Comparison of ENCODE assay signal across 9 cellular contexts in genomic region chr10:23096814-23097549, GRCh38. TPM values are rescaled to one million over a fixed set of nuclear protein-coding genes. Genes with fewer than 3 reads are reported as not detected.
DNase-seq lines count a peak whose midpoint lies in the region; ATAC-seq and TF ChIP-seq lines count a peak whose summit lies in the region.
"Had no signal": no experiment of that assay in that cellular context is flagged by ENCODE, and none has a peak within 500 bp of the region (broad histone marks: within the 10 kb centered on the region; RNA-seq: fewer than 3 reads in every experiment).

No MANE protein-coding gene starts in this region.

- intact Hi-C loops in heart left ventricle (cut with DNase I) = no loop called here
- intact Hi-C loops in cardiac septum (cut with DNase I) = no loop called here

- 27 to 36% (median 32%) methylated on average over 8 of the region's 8 CpGs for WGBS in heart left ventricle, 4 donors
- 14 to 35% methylated on average over 6 to 7 of the region's 8 CpGs for WGBS in gastroesophageal sphincter (ENCODE audit: low coverage in 1 of 2), 2 donors

- H3K4me3 ChIP-seq in heart left ventricle = peak overlapping the region in 9 of 12 donors; percentile 66 to 91 (median 84)
- peak overlapping the region; percentile 74 for H3K4me3 ChIP-seq in WI38 (ENCODE audit: low read depth, low read length)
- peak overlapping the region; percentile 66 to 81 for H3K4me3 ChIP-seq in gastroesophageal sphincter

- H3K27ac ChIP-seq in heart left ventricle (peak overlapping the region in 10 of 12 donors; percentile 90 to 97 (median 95)), gastroesophageal sphincter (peak overlapping the region; percentile 92 to 99 (median 98))

- TF ChIP-seq CTCF in heart left ventricle (IDR thresholded peaks at IDR 0.05) (no peak), WI38 (IDR thresholded peaks at IDR 0.05; ENCODE audit: low read depth, low read length) (no peak), gastroesophageal sphincter (IDR thresholded peaks at IDR 0.05) (no peak)

- peaks cover 5% of the 10 kb centered on the region for H3K9me3 Mint-ChIP-seq in stimulated activated memory B cell treated with anti-CD40 and anti-IgM and Interleukin-4, amounts not matched to agents 10 μg/mL and 1 μg/mL and 100 μg/mL, for 72 hours

- H3K9me3 ChIP-seq in heart left ventricle (peaks cover 0 to 22% (median 1%) of the 10 kb centered on the region in 12 donors), gastroesophageal sphincter (peaks cover 0 to 4% (median 0%) of the 10 kb centered on the region in 3 donors)

- peaks cover 30% of the 10 kb centered on the region for H3K4me1 Mint-ChIP-seq in stimulated activated memory B cell treated with anti-CD40 and anti-IgM and Interleukin-4, amounts not matched to agents 10 μg/mL and 1 μg/mL and 100 μg/mL, for 72 hours

- H3K27ac Mint-ChIP-seq in stimulated activated memory B cell treated with anti-CD40 and anti-IgM and Interleukin-4, amounts not matched to agents 10 μg/mL and 1 μg/mL and 100 μg/mL, for 72 hours = no peak overlapping the region

- H3K36me3 ChIP-seq in heart left ventricle = no peaks in the 10 kb centered on the region
- H3K36me3 ChIP-seq in gastroesophageal sphincter = no peaks in the 10 kb centered on the region

- H3K4me1 ChIP-seq in heart left ventricle (peaks cover 0 to 42% (median 26%) of the 10 kb centered on the region in 12 donors), gastroesophageal sphincter (peaks cover 0 to 38% (median 0%) of the 10 kb centered on the region in 3 donors)

- no peak for TF ChIP-seq POLR2A in heart left ventricle (IDR thresholded peaks at IDR 0.05)
- no peak for TF ChIP-seq POLR2A in gastroesophageal sphincter (IDR thresholded peaks at IDR 0.05)

- no peaks in the 10 kb centered on the region for H3K27me3 Mint-ChIP-seq in stimulated activated memory B cell treated with anti-CD40 and anti-IgM and Interleukin-4, amounts not matched to agents 10 μg/mL and 1 μg/mL and 100 μg/mL, for 72 hours
- H3K27me3 Mint-ChIP-seq: dendritic cell treated with granulocyte-macrophage colony-stimulating factor and Interleukin-4, amounts not matched to agents 40 ng/mL and 50 ng/mL, for 4 days had no signal

- no peaks in the 10 kb centered on the region for H3K27me3 ChIP-seq in heart left ventricle
- H3K27me3 ChIP-seq in gastroesophageal sphincter = no peaks in the 10 kb centered on the region

- H3K4me3 Mint-ChIP-seq in stimulated activated memory B cell treated with anti-CD40 and anti-IgM and Interleukin-4, amounts not matched to agents 10 μg/mL and 1 μg/mL and 100 μg/mL, for 72 hours = peak overlapping the region; percentile 85

- H3K36me3 Mint-ChIP-seq in stimulated activated memory B cell treated with anti-CD40 and anti-IgM and Interleukin-4, amounts not matched to agents 10 μg/mL and 1 μg/mL and 100 μg/mL, for 72 hours = peaks cover 10% of the 10 kb centered on the region

- no peak for TF ChIP-seq EP300 in gastroesophageal sphincter (IDR thresholded peaks at IDR 0.05)

- DNase-seq in heart left ventricle = peak in 1 of 5 donors; percentile 30
- DNase-seq in cardiac septum (ENCODE audit: low spot score) = no peak
- DNase-seq in activated CD8-positive, alpha-beta memory T cell treated with anti-CD3 and anti-CD28 coated beads for 24 hours = no peak
- no peak for DNase-seq in HuH-7 (ENCODE audit: low spot score)

- ATAC-seq in heart left ventricle = peak in 1 of 4 donors; percentile 21
- ATAC-seq in gastroesophageal sphincter = peak; percentile 36
- ATAC-seq in stimulated activated memory B cell treated with anti-CD40 and anti-IgM and Interleukin-4, amounts not matched to agents 10 μg/mL and 1 μg/mL and 100 μg/mL, for 72 hours = no peak
- no peak for ATAC-seq in HG02623 (IDR thresholded peaks at IDR 0.05; ENCODE audit: unreplicated experiment)

RNA-seq across cellular contexts. Expression of gene MSRB2, which starts 1.6 kb away (rescaled TPM):
- 100 to 1,000 TPM in 8 of 9 donors, 10 to 100 TPM in 1; 75.0 to 200 (median 139) TPM for total RNA-seq in heart left ventricle
- polyA plus RNA-seq in heart left ventricle = 100 to 1,000 TPM in 1 of 2 donors, 10 to 100 TPM in 1; 35.1 to 176 TPM
- total RNA-seq in cardiac septum = 132 TPM
- 10 to 100 TPM; 37.3 to 54.9 (median 42.8) TPM for total RNA-seq in gastroesophageal sphincter
